22 cellular contexts compared by ENCODE assay signal in genomic region chr1:2788506-2789163, GRCh38. TPM values are rescaled to one million over a fixed set of nuclear protein-coding genes. Genes with fewer than 3 reads are reported as not detected.
DNase-seq lines count a peak whose midpoint lies in the region; ATAC-seq and TF ChIP-seq lines count a peak whose summit lies in the region.
"Had no signal": no experiment of that assay in that cellular context is flagged by ENCODE, and none has a peak within 500 bp of the region (broad histone marks: within the 10 kb centered on the region; RNA-seq: fewer than 3 reads in every experiment).

No MANE protein-coding gene starts in this region.

- ATAC-seq in Right ventricle myocardium inferior (no peak), heart right ventricle (no peak), RWPE2 (ENCODE audit: low read depth) (no peak), left lung (no peak)
- ATAC-seq in activated T-helper 17 cell treated with anti-CD3 and anti-CD28 coated beads, Interleukin-2, amount 50 U/mL, for 72 hours (replicated peaks) = no peak
- ATAC-seq: activated CD8-positive, alpha-beta memory T cell treated with anti-CD3 and anti-CD28 coated beads, Interleukin-2, amount 10 ng/mL, durations not matched to agents 7 days and 5 days; CD8-positive, alpha-beta T cell; foreskin keratinocyte had no signal

- H3K4me1 ChIP-seq in heart right ventricle (peaks cover 0 to 6% (median 0%) of the 10 kb centered on the region in 9 donors), RWPE2 (ENCODE audit: insufficient read depth, poor library complexity, severe bottlenecking) (no peaks in the 10 kb centered on the region), left lung (peaks cover 0 to 12% of the 10 kb centered on the region in 2 donors), stomach (peaks cover 0 to 8% (median 3%) of the 10 kb centered on the region in 4 donors)
- H3K4me1 ChIP-seq: foreskin keratinocyte, vagina had no signal

- no peak for TF ChIP-seq EP300 in stomach (IDR thresholded peaks at IDR 0.05)

- no peak overlapping the region for H3K27ac Mint-ChIP-seq in activated T-helper 17 cell treated with anti-CD3 and anti-CD28 coated beads, Interleukin-2, amount 50 U/mL, for 72 hours
- H3K27ac Mint-ChIP-seq: activated CD4-positive, alpha-beta T cell treated with anti-CD3 and anti-CD28 coated beads, Interleukin-2, amount 10 ng/mL, durations not matched to agents 24 days and 14 days; activated CD8-positive, alpha-beta memory T cell treated with anti-CD3 and anti-CD28 coated beads, Interleukin-2, amount 10 ng/mL, durations not matched to agents 7 days and 5 days; CD8-positive, alpha-beta T cell; immature natural killer cell had no signal

- no peaks in the 10 kb centered on the region for H3K36me3 ChIP-seq in heart right ventricle
- H3K36me3 ChIP-seq in RWPE2 (ENCODE audit: low read depth) = no peaks in the 10 kb centered on the region
- H3K36me3 ChIP-seq in left lung = no peaks in the 10 kb centered on the region
- H3K36me3 ChIP-seq in stomach = no peaks in the 10 kb centered on the region
- H3K36me3 ChIP-seq: vagina had no signal

- no peak for TF ChIP-seq POLR2A in stomach (IDR thresholded peaks at IDR 0.05)

- intact Hi-C loops in Right ventricle myocardium inferior (cut with DNase I) = no loop called here
- intact Hi-C loops in heart right ventricle (cut with DNase I) = loop anchor here in 5 of 10 donors (5.0 kb wide), 2 partner anchors 371 to 376 kb away; partner anchors contain the start of gene PEX10 (in 2 of the 5)
- intact Hi-C loops in left lung (cut with DNase I) = loop anchor here in 1 of 2 donors (5.0 kb wide), 1 partner anchor 376 kb away; the partner anchor contains the start of gene PEX10
- intact Hi-C loops in stomach (cut with DNase I; ENCODE audit: low total_unique reads) = no loop called here

- 52 to 61% methylated on average over 19 of the region's 19 CpGs for WGBS in heart right ventricle, 2 donors
- 62 to 72% (median 62%) methylated on average over 19 of the region's 19 CpGs for WGBS in stomach, 5 donors

- no peaks in the 10 kb centered on the region for H3K4me1 Mint-ChIP-seq in activated T-helper 17 cell treated with anti-CD3 and anti-CD28 coated beads, Interleukin-2, amount 50 U/mL, for 72 hours

- no peak overlapping the region for H3K4me3 ChIP-seq in heart right ventricle
- H3K4me3 ChIP-seq in RWPE2 (ENCODE audit: severe bottlenecking) = no peak overlapping the region
- H3K4me3 ChIP-seq in left lung = no peak overlapping the region
- H3K4me3 ChIP-seq in stomach = no peak overlapping the region
- H3K4me3 ChIP-seq: hepatocyte, lung, vagina had no signal

- peaks cover 32% of the 10 kb centered on the region for H3K27me3 Mint-ChIP-seq in activated T-helper 17 cell treated with anti-CD3 and anti-CD28 coated beads, Interleukin-2, amount 50 U/mL, for 72 hours

- H3K9me3 ChIP-seq in heart right ventricle (peaks cover 0 to 25% (median 16%) of the 10 kb centered on the region in 11 donors), RWPE2 (ENCODE audit: severe bottlenecking) (peaks cover 3% of the 10 kb centered on the region), left lung (peaks cover 0 to 16% of the 10 kb centered on the region in 2 donors), stomach (peaks cover 0 to 26% (median 20%) of the 10 kb centered on the region in 4 donors)
- H3K9me3 ChIP-seq: vagina had no signal

- H3K27ac ChIP-seq in heart right ventricle (no peak overlapping the region), RWPE2 (ENCODE audit: poor library complexity, severe bottlenecking) (no peak overlapping the region), left lung (no peak overlapping the region), stomach (no peak overlapping the region)
- H3K27ac ChIP-seq: foreskin keratinocyte, hepatocyte, HL-60, vagina had no signal

- peak; percentile 55 for DNase-seq in Right ventricle myocardium inferior (ENCODE audit: missing footprints)
- no peak for DNase-seq in heart right ventricle
- DNase-seq in RWPE2 (ENCODE audit: low spot score) = peak; percentile 40
- DNase-seq in left lung = peak; percentile 15 to 51
- DNase-seq in stomach = peak; percentile 15
- no peak for DNase-seq in NCI-H2171 (lab: John Stamatoyannopoulos, UW)
- DNase-seq: activated CD4-positive, alpha-beta T cell treated with anti-CD3 and anti-CD28 coated beads, Interleukin-2, amount 10 ng/mL, durations not matched to agents 24 days and 14 days; activated CD8-positive, alpha-beta memory T cell treated with anti-CD3 and anti-CD28 coated beads, Interleukin-2, amount 10 ng/mL, durations not matched to agents 7 days and 5 days; CD8-positive, alpha-beta T cell; DMS153; effector CD8-positive, alpha-beta T cell; foreskin keratinocyte; immature natural killer cell; NCI-H1092 treated with DMSO at 0.1 percent for 48 hours; NCI-H2029; SIG-M5; stimulated activated CD8-positive, alpha-beta memory T cell treated with anti-CD3 and anti-CD28 coated beads, Interleukin-4, amount 100 ng/mL, for 48 hours had no signal

- no peaks in the 10 kb centered on the region for H3K9me3 Mint-ChIP-seq in activated T-helper 17 cell treated with anti-CD3 and anti-CD28 coated beads, Interleukin-2, amount 50 U/mL, for 72 hours

- H3K36me3 Mint-ChIP-seq in activated T-helper 17 cell treated with anti-CD3 and anti-CD28 coated beads, Interleukin-2, amount 50 U/mL, for 72 hours (ENCODE audit: low read depth) = no peaks in the 10 kb centered on the region
- H3K36me3 Mint-ChIP-seq: CD8-positive, alpha-beta T cell had no signal

- no peak overlapping the region for H3K4me3 Mint-ChIP-seq in activated T-helper 17 cell treated with anti-CD3 and anti-CD28 coated beads, Interleukin-2, amount 50 U/mL, for 72 hours
- H3K4me3 Mint-ChIP-seq: activated CD4-positive, alpha-beta T cell treated with anti-CD3 and anti-CD28 coated beads, Interleukin-2, amount 10 ng/mL, durations not matched to agents 24 days and 14 days; activated CD8-positive, alpha-beta memory T cell treated with anti-CD3 and anti-CD28 coated beads, Interleukin-2, amount 10 ng/mL, durations not matched to agents 7 days and 5 days; CD8-positive, alpha-beta T cell; immature natural killer cell had no signal

- TF ChIP-seq CTCF in heart right ventricle (IDR thresholded peaks at IDR 0.05) = no peak
- TF ChIP-seq CTCF in RWPE2 (IDR thresholded peaks at IDR 0.05; ENCODE audit: poor library complexity, severe bottlenecking) = no peak
- no peak for TF ChIP-seq CTCF in left lung (IDR thresholded peaks at IDR 0.05)
- TF ChIP-seq CTCF in stomach (IDR thresholded peaks at IDR 0.05) = no peak

- H3K27me3 ChIP-seq in heart right ventricle = peaks cover 0 to 77% (median 66%) of the 10 kb centered on the region in 7 donors
- no peaks in the 10 kb centered on the region for H3K27me3 ChIP-seq in RWPE2 (ENCODE audit: insufficient read depth, poor library complexity, severe bottlenecking)
- peaks cover 36 to 88% of the 10 kb centered on the region in 2 donors for H3K27me3 ChIP-seq in left lung
- peaks cover 12 to 83% (median 40%) of the 10 kb centered on the region in 3 donors for H3K27me3 ChIP-seq in stomach
- H3K27me3 ChIP-seq: foreskin keratinocyte, hepatocyte had no signal

RNA-seq across cellular contexts. Expression of gene TTC34, which starts 12.9 kb away (rescaled TPM):
- total RNA-seq in Right ventricle myocardium inferior (0.70 TPM), heart right ventricle (under 1 TPM; 0.32 to 0.74 (median 0.42) TPM), left lung (1 to 10 TPM in 1 of 2 donors, under 1 TPM in 1; 0.44 to 1.2 TPM), stomach (1 to 10 TPM in 1 of 5 donors, under 1 TPM in 3, not detected in 1; 0.29 to 1.3 (median 0.48) TPM)
- polyA plus RNA-seq in heart right ventricle (under 1 TPM; 0.03 to 0.73 TPM), stomach (under 1 TPM in 2 of 3 donors, not detected in 1; 0.06 to 0.10 TPM)
- 1 to 10 TPM in 1 of 2 donors, under 1 TPM in 1; 0.48 to 2.5 TPM for total RNA-seq in activated T-helper 17 cell treated with anti-CD3 and anti-CD28 coated beads, Interleukin-2, amount 50 U/mL, for 72 hours

Comparison
In these comparisons a context has a peak if more than half of its experiments do, and no peak if none do; other contexts are left out.
1. DNase-seq: peak in Right ventricle myocardium inferior (single experiment), RWPE2 (single experiment), left lung (2 of 2) and stomach (single experiment); none in heart right ventricle (0 of 2) and NCI-H2171 (single experiment).